1 cellular context compared by ENCODE assay signal in the genomic region with DNA sequence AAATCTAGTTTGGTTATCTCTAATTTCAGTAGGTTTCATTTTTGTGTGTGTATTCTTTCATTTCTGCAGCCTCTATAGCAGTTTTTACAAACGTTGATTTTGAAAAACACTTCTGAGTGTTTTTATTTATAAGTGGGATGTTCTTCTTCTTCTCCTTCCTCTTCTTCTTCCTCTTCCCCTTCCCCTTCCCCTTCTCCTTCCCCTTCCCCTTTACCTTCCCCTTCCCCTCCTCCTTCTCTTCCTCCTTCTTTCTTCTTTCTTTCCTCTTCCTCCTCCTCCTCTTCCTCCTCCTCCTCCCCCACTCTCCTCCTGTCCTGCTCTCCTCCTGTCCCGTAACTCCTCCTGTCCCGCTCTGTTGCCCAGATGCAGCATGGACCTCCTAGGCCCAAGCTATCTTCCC.
TF ChIP-seq lines count a peak whose summit lies in the region.

No MANE protein-coding gene starts in this region.

TF ChIP-seq in WTC11, 78 proteins besides CTCF, POLR2A, EP300 and RAD21 (continued from another document):
- TF ChIP-seq, protein P1, sequence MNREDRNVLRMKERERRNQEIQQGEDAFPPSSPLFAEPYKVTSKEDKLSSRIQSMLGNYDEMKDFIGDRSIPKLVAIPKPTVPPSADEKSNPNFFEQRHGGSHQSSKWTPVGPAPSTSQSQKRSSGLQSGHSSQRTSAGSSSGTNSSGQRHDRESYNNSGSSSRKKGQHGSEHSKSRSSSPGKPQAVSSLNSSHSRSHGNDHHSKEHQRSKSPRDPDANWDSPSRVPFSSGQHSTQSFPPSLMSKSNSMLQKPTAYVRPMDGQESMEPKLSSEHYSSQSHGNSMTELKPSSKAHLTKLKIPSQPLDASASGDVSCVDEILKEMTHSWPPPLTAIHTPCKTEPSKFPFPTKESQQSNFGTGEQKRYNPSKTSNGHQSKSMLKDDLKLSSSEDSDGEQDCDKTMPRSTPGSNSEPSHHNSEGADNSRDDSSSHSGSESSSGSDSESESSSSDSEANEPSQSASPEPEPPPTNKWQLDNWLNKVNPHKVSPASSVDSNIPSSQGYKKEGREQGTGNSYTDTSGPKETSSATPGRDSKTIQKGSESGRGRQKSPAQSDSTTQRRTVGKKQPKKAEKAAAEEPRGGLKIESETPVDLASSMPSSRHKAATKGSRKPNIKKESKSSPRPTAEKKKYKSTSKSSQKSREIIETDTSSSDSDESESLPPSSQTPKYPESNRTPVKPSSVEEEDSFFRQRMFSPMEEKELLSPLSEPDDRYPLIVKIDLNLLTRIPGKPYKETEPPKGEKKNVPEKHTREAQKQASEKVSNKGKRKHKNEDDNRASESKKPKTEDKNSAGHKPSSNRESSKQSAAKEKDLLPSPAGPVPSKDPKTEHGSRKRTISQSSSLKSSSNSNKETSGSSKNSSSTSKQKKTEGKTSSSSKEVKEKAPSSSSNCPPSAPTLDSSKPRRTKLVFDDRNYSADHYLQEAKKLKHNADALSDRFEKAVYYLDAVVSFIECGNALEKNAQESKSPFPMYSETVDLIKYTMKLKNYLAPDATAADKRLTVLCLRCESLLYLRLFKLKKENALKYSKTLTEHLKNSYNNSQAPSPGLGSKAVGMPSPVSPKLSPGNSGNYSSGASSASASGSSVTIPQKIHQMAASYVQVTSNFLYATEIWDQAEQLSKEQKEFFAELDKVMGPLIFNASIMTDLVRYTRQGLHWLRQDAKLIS (CRISPR knock-in tag; IDR thresholded peaks at IDR 0.05; ENCODE audit: borderline replicate concordance) = no peak
- TF ChIP-seq ETV6 (CRISPR knock-in tag; IDR thresholded peaks at IDR 0.05) (no peak), ZNF671 (CRISPR knock-in tag; IDR thresholded peaks at IDR 0.05) (no peak), ZNF232 (CRISPR knock-in tag; IDR thresholded peaks at IDR 0.05) (no peak), OVOL2 (CRISPR knock-in tag; IDR thresholded peaks at IDR 0.05; ENCODE audit: borderline replicate concordance) (no peak), MYBL2 (CRISPR knock-in tag; IDR thresholded peaks at IDR 0.05) (no peak), ZNF396 (CRISPR knock-in tag; IDR thresholded peaks at IDR 0.05; ENCODE audit: borderline replicate concordance) (no peak)
- TF ChIP-seq, protein P2, sequence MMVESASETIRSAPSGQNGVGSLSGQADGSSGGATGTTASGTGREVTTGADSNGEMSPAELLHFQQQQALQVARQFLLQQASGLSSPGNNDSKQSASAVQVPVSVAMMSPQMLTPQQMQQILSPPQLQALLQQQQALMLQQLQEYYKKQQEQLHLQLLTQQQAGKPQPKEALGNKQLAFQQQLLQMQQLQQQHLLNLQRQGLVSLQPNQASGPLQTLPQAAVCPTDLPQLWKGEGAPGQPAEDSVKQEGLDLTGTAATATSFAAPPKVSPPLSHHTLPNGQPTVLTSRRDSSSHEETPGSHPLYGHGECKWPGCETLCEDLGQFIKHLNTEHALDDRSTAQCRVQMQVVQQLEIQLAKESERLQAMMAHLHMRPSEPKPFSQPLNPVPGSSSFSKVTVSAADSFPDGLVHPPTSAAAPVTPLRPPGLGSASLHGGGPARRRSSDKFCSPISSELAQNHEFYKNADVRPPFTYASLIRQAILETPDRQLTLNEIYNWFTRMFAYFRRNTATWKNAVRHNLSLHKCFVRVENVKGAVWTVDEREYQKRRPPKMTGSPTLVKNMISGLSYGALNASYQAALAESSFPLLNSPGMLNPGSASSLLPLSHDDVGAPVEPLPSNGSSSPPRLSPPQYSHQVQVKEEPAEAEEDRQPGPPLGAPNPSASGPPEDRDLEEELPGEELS (CRISPR knock-in tag; IDR thresholded peaks at IDR 0.05) = no peak
- TF ChIP-seq, protein P3, sequence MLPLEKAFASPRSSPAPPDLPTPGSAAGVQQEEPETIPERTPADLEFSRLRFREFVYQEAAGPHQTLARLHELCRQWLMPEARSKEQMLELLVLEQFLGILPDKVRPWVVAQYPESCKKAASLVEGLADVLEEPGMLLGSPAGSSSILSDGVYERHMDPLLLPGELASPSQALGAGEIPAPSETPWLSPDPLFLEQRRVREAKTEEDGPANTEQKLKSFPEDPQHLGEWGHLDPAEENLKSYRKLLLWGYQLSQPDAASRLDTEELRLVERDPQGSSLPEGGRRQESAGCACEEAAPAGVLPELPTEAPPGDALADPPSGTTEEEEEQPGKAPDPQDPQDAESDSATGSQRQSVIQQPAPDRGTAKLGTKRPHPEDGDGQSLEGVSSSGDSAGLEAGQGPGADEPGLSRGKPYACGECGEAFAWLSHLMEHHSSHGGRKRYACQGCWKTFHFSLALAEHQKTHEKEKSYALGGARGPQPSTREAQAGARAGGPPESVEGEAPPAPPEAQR (CRISPR knock-in tag; IDR thresholded peaks at IDR 0.05) = no peak
- TF ChIP-seq, protein P4, sequence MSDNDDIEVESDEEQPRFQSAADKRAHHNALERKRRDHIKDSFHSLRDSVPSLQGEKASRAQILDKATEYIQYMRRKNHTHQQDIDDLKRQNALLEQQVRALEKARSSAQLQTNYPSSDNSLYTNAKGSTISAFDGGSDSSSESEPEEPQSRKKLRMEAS (CRISPR knock-in tag; IDR thresholded peaks at IDR 0.05) = no peak
- TF ChIP-seq, protein P5, sequence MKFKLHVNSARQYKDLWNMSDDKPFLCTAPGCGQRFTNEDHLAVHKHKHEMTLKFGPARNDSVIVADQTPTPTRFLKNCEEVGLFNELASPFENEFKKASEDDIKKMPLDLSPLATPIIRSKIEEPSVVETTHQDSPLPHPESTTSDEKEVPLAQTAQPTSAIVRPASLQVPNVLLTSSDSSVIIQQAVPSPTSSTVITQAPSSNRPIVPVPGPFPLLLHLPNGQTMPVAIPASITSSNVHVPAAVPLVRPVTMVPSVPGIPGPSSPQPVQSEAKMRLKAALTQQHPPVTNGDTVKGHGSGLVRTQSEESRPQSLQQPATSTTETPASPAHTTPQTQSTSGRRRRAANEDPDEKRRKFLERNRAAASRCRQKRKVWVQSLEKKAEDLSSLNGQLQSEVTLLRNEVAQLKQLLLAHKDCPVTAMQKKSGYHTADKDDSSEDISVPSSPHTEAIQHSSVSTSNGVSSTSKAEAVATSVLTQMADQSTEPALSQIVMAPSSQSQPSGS (CRISPR knock-in tag; IDR thresholded peaks at IDR 0.05; ENCODE audit: borderline replicate concordance, low read depth) = no peak
- TF ChIP-seq, protein P6, sequence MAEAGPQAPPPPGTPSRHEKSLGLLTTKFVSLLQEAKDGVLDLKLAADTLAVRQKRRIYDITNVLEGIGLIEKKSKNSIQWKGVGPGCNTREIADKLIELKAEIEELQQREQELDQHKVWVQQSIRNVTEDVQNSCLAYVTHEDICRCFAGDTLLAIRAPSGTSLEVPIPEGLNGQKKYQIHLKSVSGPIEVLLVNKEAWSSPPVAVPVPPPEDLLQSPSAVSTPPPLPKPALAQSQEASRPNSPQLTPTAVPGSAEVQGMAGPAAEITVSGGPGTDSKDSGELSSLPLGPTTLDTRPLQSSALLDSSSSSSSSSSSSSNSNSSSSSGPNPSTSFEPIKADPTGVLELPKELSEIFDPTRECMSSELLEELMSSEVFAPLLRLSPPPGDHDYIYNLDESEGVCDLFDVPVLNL (CRISPR knock-in tag; IDR thresholded peaks at IDR 0.05; ENCODE audit: borderline replicate concordance, low read depth) = no peak
- TF ChIP-seq, protein P7, sequence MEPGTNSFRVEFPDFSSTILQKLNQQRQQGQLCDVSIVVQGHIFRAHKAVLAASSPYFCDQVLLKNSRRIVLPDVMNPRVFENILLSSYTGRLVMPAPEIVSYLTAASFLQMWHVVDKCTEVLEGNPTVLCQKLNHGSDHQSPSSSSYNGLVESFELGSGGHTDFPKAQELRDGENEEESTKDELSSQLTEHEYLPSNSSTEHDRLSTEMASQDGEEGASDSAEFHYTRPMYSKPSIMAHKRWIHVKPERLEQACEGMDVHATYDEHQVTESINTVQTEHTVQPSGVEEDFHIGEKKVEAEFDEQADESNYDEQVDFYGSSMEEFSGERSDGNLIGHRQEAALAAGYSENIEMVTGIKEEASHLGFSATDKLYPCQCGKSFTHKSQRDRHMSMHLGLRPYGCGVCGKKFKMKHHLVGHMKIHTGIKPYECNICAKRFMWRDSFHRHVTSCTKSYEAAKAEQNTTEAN (CRISPR knock-in tag; IDR thresholded peaks at IDR 0.05) = no peak
